33 cellular contexts compared by ENCODE assay signal in the genomic region with DNA sequence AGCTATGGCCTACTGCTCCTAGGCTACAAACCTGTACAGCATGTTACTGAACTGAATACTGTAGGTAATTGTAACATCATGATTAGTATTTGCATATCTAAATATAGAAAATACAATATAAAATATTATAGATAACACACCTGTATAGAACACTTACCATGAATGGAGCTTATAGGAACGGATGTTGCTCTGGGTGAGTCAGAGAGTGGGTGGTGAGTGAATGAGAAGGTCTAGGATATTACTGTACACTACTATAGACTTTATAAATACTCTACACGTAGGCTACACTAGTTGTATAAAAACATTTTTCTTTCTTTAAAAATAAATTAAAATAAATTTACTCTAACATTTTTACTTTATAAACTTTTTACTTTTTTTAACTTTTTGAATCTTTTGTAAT.
DNase-seq lines count a peak whose midpoint lies in the region; ATAC-seq and TF ChIP-seq lines count a peak whose summit lies in the region.
"Had no signal": no experiment of that assay in that cellular context is flagged by ENCODE, and none has a peak within 500 bp of the region (broad histone marks: within the 10 kb centered on the region; RNA-seq: fewer than 3 reads in every experiment).

No MANE protein-coding gene starts in this region.

- H3K27me3 ChIP-seq in PC-3 (ENCODE audit: low read length), result no peaks in the 10 kb centered on the region
- H3K27me3 ChIP-seq: left lung, tibial artery, vagina had no signal

- no peak overlapping the region for H2AFZ ChIP-seq in PC-3 (ENCODE audit: low read length)

- H3K9me3 ChIP-seq in PC-3 (ENCODE audit: low read length), result no peaks in the 10 kb centered on the region
- H3K9me3 ChIP-seq: left lung, tibial artery, vagina had no signal

- no TSS peak for BruUV-seq in PC-3 (replicated peaks; lab: Mats Ljungman, UMichigan)

- no peak overlapping the region for H3K4me2 ChIP-seq in PC-3 (ENCODE audit: low read length)

- no peaks in the 10 kb centered on the region for H3K27me3 Mint-ChIP-seq in activated T-cell treated with anti-CD3 and anti-CD28 coated beads, Interleukin-2, amount 50 U/mL, for 72 hours (ENCODE audit: low read depth)
- H3K27me3 Mint-ChIP-seq: activated CD4-positive, alpha-beta T cell treated with anti-CD3 and anti-CD28 coated beads, Interleukin-2, amount 10 ng/mL, durations not matched to agents 7 days and 5 days; B cell; CD8-positive, alpha-beta memory T cell; dendritic cell treated with granulocyte-macrophage colony-stimulating factor and Interleukin-4, amounts not matched to agents 40 ng/mL and 50 ng/mL, for 4 days; T-helper 17 cell had no signal

- no peaks in the 10 kb centered on the region for H3K36me3 ChIP-seq in PC-3 (ENCODE audit: low read depth, low read length)
- H3K36me3 ChIP-seq: left lung, tibial artery, vagina had no signal

- no peaks in the 10 kb centered on the region for H3K9me2 ChIP-seq in PC-3 (replicated peaks; ENCODE audit: low read length)

- H3F3A ChIP-seq in PC-3 (ENCODE audit: low read length, unreplicated experiment), result no peaks in the 10 kb centered on the region

- peaks cover 0 to 4% of the 10 kb centered on the region in 2 donors for H3K36me3 Mint-ChIP-seq in activated T-cell treated with anti-CD3 and anti-CD28 coated beads, Interleukin-2, amount 50 U/mL, for 72 hours (ENCODE audit: insufficient read depth in 2 of 2)

- no peak overlapping the region for H3K4me3 Mint-ChIP-seq in activated T-cell treated with anti-CD3 and anti-CD28 coated beads, Interleukin-2, amount 50 U/mL, for 72 hours
- H3K4me3 Mint-ChIP-seq: activated CD4-positive, alpha-beta T cell treated with anti-CD3 and anti-CD28 coated beads, Interleukin-2, amount 10 ng/mL, durations not matched to agents 7 days and 5 days; B cell; CD8-positive, alpha-beta memory T cell; dendritic cell treated with granulocyte-macrophage colony-stimulating factor and Interleukin-4, amounts not matched to agents 40 ng/mL and 50 ng/mL, for 4 days; H9; T-helper 17 cell had no signal

- no peak overlapping the region for H3K27ac Mint-ChIP-seq in activated T-cell treated with anti-CD3 and anti-CD28 coated beads, Interleukin-2, amount 50 U/mL, for 72 hours
- H3K27ac Mint-ChIP-seq: activated CD4-positive, alpha-beta T cell treated with anti-CD3 and anti-CD28 coated beads, Interleukin-2, amount 10 ng/mL, durations not matched to agents 7 days and 5 days; B cell; dendritic cell treated with granulocyte-macrophage colony-stimulating factor and Interleukin-4, amounts not matched to agents 40 ng/mL and 50 ng/mL, for 4 days; H9; T-helper 17 cell had no signal

- H3K4me1 ChIP-seq in PC-3 (ENCODE audit: insufficient read depth, low read length), result peaks cover 10% of the 10 kb centered on the region
- H3K4me1 ChIP-seq: left lung, tibial artery, vagina had no signal

- peak; percentile 74 to 75 for ATAC-seq in activated T-cell treated with anti-CD3 and anti-CD28 coated beads, Interleukin-2, amount 50 U/mL, for 72 hours (replicated peaks in 1 of 2)
- ATAC-seq in PC-3 (peak; percentile 82), GM19452 (IDR thresholded peaks at IDR 0.05; ENCODE audit: unreplicated experiment) (no peak)
- ATAC-seq: esophagus mucosa, GM12878, left lung, Right ventricle myocardium inferior, T-helper 17 cell had no signal

- H4K20me1 ChIP-seq in PC-3 (ENCODE audit: low read length), result no peaks in the 10 kb centered on the region

- no peak for TF ChIP-seq CTCF in PC-3 (conservative IDR thresholded peaks at IDR 0.05; ENCODE audit: low read depth, low read length)
- no peak for TF ChIP-seq CTCF in epithelial cell of esophagus (IDR thresholded peaks at IDR 0.05; ENCODE audit: insufficient read depth, low read depth, low read length, missing control alignments)

- H3K9ac ChIP-seq in PC-3 (ENCODE audit: low read length), result no peak overlapping the region

- H3K79me2 ChIP-seq in PC-3 (ENCODE audit: low read length), result no peaks in the 10 kb centered on the region

- H3K4me1 Mint-ChIP-seq in activated T-cell treated with anti-CD3 and anti-CD28 coated beads, Interleukin-2, amount 50 U/mL, for 72 hours (ENCODE audit: low read depth), result peaks cover 12% of the 10 kb centered on the region
- H3K4me1 Mint-ChIP-seq: activated CD4-positive, alpha-beta T cell treated with anti-CD3 and anti-CD28 coated beads, Interleukin-2, amount 10 ng/mL, durations not matched to agents 7 days and 5 days; B cell; CD8-positive, alpha-beta memory T cell; T-helper 17 cell had no signal

- DNase-seq in activated T-cell treated with anti-CD3 and anti-CD28 coated beads, Interleukin-2, amount 50 U/mL, for 72 hours, result peak in 1 of 2 donors; percentile 8
- no peak for DNase-seq in activated T-cell treated with anti-CD3 and anti-CD28 coated beads for 4 hours
- DNase-seq in Daoy (ENCODE audit: low read depth), result peak; percentile 14
- DNase-seq in PC-3, result peak; percentile 43
- peak; percentile 71 for DNase-seq in epithelial cell of esophagus (ENCODE audit: low read depth)
- no peak for DNase-seq in DMS 273 (lab: John Stamatoyannopoulos, UW; ENCODE audit: unreplicated experiment)
- no peak for DNase-seq in caudate nucleus (lab: John Stamatoyannopoulos, UW)
- DNase-seq: ACHN; activated CD4-positive, alpha-beta T cell treated with anti-CD3 and anti-CD28 coated beads, Interleukin-2, amount 10 ng/mL, durations not matched to agents 7 days and 5 days; CD8-positive, alpha-beta memory T cell; central memory CD4-positive, alpha-beta T cell; DMS 273 treated with DMSO at 0.1 percent for 48 hours; EL; H9; head of caudate nucleus; islet precursor cell; Kasumi-1; left lung; mesendoderm; NCI-H1417 treated with DMSO at 0.1 percent for 48 hours; NCI-H2029 treated with DMSO at 0.1 percent for 48 hours; NCI-H526; OCI-M1; T-helper 17 cell; tibial artery had no signal

- no peak overlapping the region for H3K4me3 ChIP-seq in PC-3 (ENCODE audit: low read length)
- H3K4me3 ChIP-seq in epithelial cell of esophagus (ENCODE audit: low read length), result no peak overlapping the region
- H3K4me3 ChIP-seq: GM12878, left lung, tibial artery, vagina had no signal

- intact Hi-C loops in PC-3 (cut with micrococcal nuclease), result no loop called here

- POLR2A ChIA-PET in PC-3 (lab: Charles Lee; ENCODE audit: unreplicated experiment), result no interaction called here

- peaks cover 0 to 2% of the 10 kb centered on the region in 2 donors for H3K9me3 Mint-ChIP-seq in activated T-cell treated with anti-CD3 and anti-CD28 coated beads, Interleukin-2, amount 50 U/mL, for 72 hours
- H3K9me3 Mint-ChIP-seq: CD8-positive, alpha-beta memory T cell; dendritic cell treated with granulocyte-macrophage colony-stimulating factor and Interleukin-4, amounts not matched to agents 40 ng/mL and 50 ng/mL, for 4 days; H9 had no signal

- CTCF ChIA-PET in PC-3 (lab: Charles Lee), result no interaction called here

- no peak overlapping the region for H3K27ac ChIP-seq in PC-3 (ENCODE audit: low read length)
- no peak overlapping the region for H3K27ac ChIP-seq in caudate nucleus (ENCODE audit: low read depth, low read length)
- H3K27ac ChIP-seq: HL-60, left lung, tibial artery, vagina had no signal

Comparison
In these comparisons a context has a peak if more than half of its experiments do, and no peak if none do; other contexts are left out.
1. DNase-seq: peak in Daoy (single experiment), PC-3 (single experiment) and epithelial cell of esophagus (single experiment); none in activated T-cell treated with anti-CD3 and anti-CD28 coated beads for 4 hours (single experiment), DMS 273 (single experiment) and caudate nucleus (0 of 61).